26 cellular contexts compared by ENCODE assay signal in genomic region chr1:24795236-24795635, GRCh38. TPM values are rescaled to one million over a fixed set of nuclear protein-coding genes. Genes with fewer than 3 reads are reported as not detected.
DNase-seq lines count a peak whose midpoint lies in the region; ATAC-seq, FAIRE-seq and TF ChIP-seq lines count a peak whose summit lies in the region.
"Had no signal": no experiment of that assay in that cellular context is flagged by ENCODE, and none has a peak within 500 bp of the region (broad histone marks: within the 10 kb centered on the region; RNA-seq: fewer than 3 reads in every experiment).

No MANE protein-coding gene starts in this region.

- H3K9ac ChIP-seq in astrocyte (ENCODE audit: low read length), result no peak overlapping the region

- no peak overlapping the region for H2AFZ ChIP-seq in astrocyte (ENCODE audit: low read depth, low read length)

- TF ChIP-seq CTCF in cardiac muscle cell (IDR thresholded peaks at IDR 0.05; ENCODE audit: low read depth, low read length) (no peak), astrocyte (IDR thresholded peaks at IDR 0.05; ENCODE audit: insufficient read depth, low read depth, low read length) (no peak), tibial nerve (IDR thresholded peaks at IDR 0.05) (no peak)

- H3K4me1 ChIP-seq in cardiac muscle cell (ENCODE audit: low read depth) (peaks cover 24% of the 10 kb centered on the region), astrocyte (ENCODE audit: insufficient read depth, low read length) (peaks cover 23% of the 10 kb centered on the region), tibial nerve (peaks cover 0 to 73% (median 28%) of the 10 kb centered on the region in 4 donors)
- H3K4me1 ChIP-seq: thyroid gland had no signal

- no peak for FAIRE-seq in astrocyte (lab: Jason Lieb, UNC)

- H3K36me3 ChIP-seq in cardiac muscle cell, result peaks cover 8% of the 10 kb centered on the region
- H3K36me3 ChIP-seq in astrocyte (ENCODE audit: insufficient read depth, low read length), result peaks cover 9% of the 10 kb centered on the region
- H3K36me3 ChIP-seq in tibial nerve, result peaks cover 0 to 19% (median 0%) of the 10 kb centered on the region in 3 donors
- H3K36me3 ChIP-seq: thyroid gland had no signal

- H3K4me3 Mint-ChIP-seq in astrocyte (ENCODE audit: unreplicated experiment), result no peak overlapping the region
- H3K4me3 Mint-ChIP-seq in memory B cell, result no peak overlapping the region
- no peak overlapping the region for H3K4me3 Mint-ChIP-seq in effector memory CD8-positive, alpha-beta T cell
- H3K4me3 Mint-ChIP-seq: activated naive CD8-positive, alpha-beta T cell treated with anti-CD3 and anti-CD28 coated beads, Interleukin-2, amount 50 U/mL, for 24 hours had no signal

- intact Hi-C loops in left ventricle myocardium superior (cut with micrococcal nuclease), result no loop called here

- no peak for ATAC-seq in left ventricle myocardium superior
- ATAC-seq in memory B cell (ENCODE audit: low read depth), result no peak
- no peak for ATAC-seq in GM21515 (IDR thresholded peaks at IDR 0.05; ENCODE audit: unreplicated experiment)
- ATAC-seq in effector memory CD8-positive, alpha-beta T cell (replicated peaks), result no peak
- ATAC-seq: activated naive CD8-positive, alpha-beta T cell treated with anti-CD3 and anti-CD28 coated beads, Interleukin-2, amount 50 U/mL, for 24 hours; left colon had no signal

- H3K4me2 ChIP-seq in astrocyte (ENCODE audit: low read length), result no peak overlapping the region

- TF ChIP-seq POLR2A in tibial nerve (IDR thresholded peaks at IDR 0.05), result no peak

- DNase-seq in cardiac muscle cell (ENCODE audit: low read depth in 1 of 2, low spot score in 1 of 2) (peak in 1 of 2 donors; percentile 37), left ventricle myocardium superior (no peak), astrocyte (ENCODE audit: low read depth) (no peak), memory B cell (ENCODE audit: low spot score in 2 of 2) (no peak), tibial nerve (ENCODE audit: low spot score in 2 of 2) (no peak), occipital lobe (lab: John Stamatoyannopoulos, UW) (no peak)
- no peak for DNase-seq in effector memory CD8-positive, alpha-beta T cell
- DNase-seq: 8988T; activated CD8-positive, alpha-beta memory T cell treated with anti-CD3 and anti-CD28 coated beads for 24 hours; activated gamma-delta T cell; activated naive CD8-positive, alpha-beta T cell treated with anti-CD3 and anti-CD28 coated beads, Interleukin-2, amount 50 U/mL, for 24 hours; activated T-cell treated with anti-CD3 and anti-CD28 coated beads, Interleukin-2, amount 50 U/mL, for 1 hour; brain microvascular endothelial cell; head of caudate nucleus; Kasumi-1; left colon; naive B cell; NCI-H1694 treated with DMSO at 0.1 percent for 48 hours; NCI-H2171; nucleus accumbens; stimulated activated CD4-positive, alpha-beta T cell treated with anti-CD3 and anti-CD28 coated beads, Interleukin-12 subunit alpha, Interleukin-12 subunit beta, amount 100 ng/mL, for 4 hours; stimulated activated CD4-positive, alpha-beta T cell treated with anti-CD3 and anti-CD28 coated beads, Interleukin-4, amount 100 ng/mL, for 24 hours; stimulated activated naive CD4-positive, alpha-beta T cell; thyroid gland had no signal

- no peaks in the 10 kb centered on the region for H3K9me3 Mint-ChIP-seq in astrocyte (ENCODE audit: unreplicated experiment)
- no peaks in the 10 kb centered on the region for H3K9me3 Mint-ChIP-seq in memory B cell
- H3K9me3 Mint-ChIP-seq in effector memory CD8-positive, alpha-beta T cell, result no peaks in the 10 kb centered on the region

- peaks cover 28% of the 10 kb centered on the region for H3K4me1 Mint-ChIP-seq in astrocyte (ENCODE audit: low read depth, unreplicated experiment)
- H3K4me1 Mint-ChIP-seq in memory B cell, result peaks cover 17% of the 10 kb centered on the region
- H3K4me1 Mint-ChIP-seq in effector memory CD8-positive, alpha-beta T cell (ENCODE audit: low read depth in 2 of 2), result no peaks in the 10 kb centered on the region
- H3K4me1 Mint-ChIP-seq: activated naive CD8-positive, alpha-beta T cell treated with anti-CD3 and anti-CD28 coated beads, Interleukin-2, amount 50 U/mL, for 24 hours had no signal

- H4K20me1 ChIP-seq in astrocyte (ENCODE audit: insufficient read depth, low read length), result peaks cover 59% of the 10 kb centered on the region

- H3K27me3 ChIP-seq in cardiac muscle cell (no peaks in the 10 kb centered on the region), astrocyte (ENCODE audit: insufficient read depth, low read length) (no peaks in the 10 kb centered on the region), tibial nerve (no peaks in the 10 kb centered on the region)
- H3K27me3 ChIP-seq: brain microvascular endothelial cell, thyroid gland had no signal

- H3K27ac Mint-ChIP-seq in astrocyte (ENCODE audit: unreplicated experiment) (no peak overlapping the region), memory B cell (peak overlapping the region; percentile 39)
- no peak overlapping the region for H3K27ac Mint-ChIP-seq in effector memory CD8-positive, alpha-beta T cell
- H3K27ac Mint-ChIP-seq: activated naive CD8-positive, alpha-beta T cell treated with anti-CD3 and anti-CD28 coated beads, Interleukin-2, amount 50 U/mL, for 24 hours had no signal

- H3K27me3 Mint-ChIP-seq in astrocyte (ENCODE audit: low read depth, unreplicated experiment), result no peaks in the 10 kb centered on the region
- no peaks in the 10 kb centered on the region for H3K27me3 Mint-ChIP-seq in memory B cell
- H3K27me3 Mint-ChIP-seq in effector memory CD8-positive, alpha-beta T cell, result no peaks in the 10 kb centered on the region
- H3K27me3 Mint-ChIP-seq: activated naive CD8-positive, alpha-beta T cell treated with anti-CD3 and anti-CD28 coated beads, Interleukin-2, amount 50 U/mL, for 24 hours; naive B cell had no signal

- no peak for TF ChIP-seq EP300 in tibial nerve (IDR thresholded peaks at IDR 0.05)

- peaks cover 83% of the 10 kb centered on the region for H3K79me2 ChIP-seq in astrocyte (ENCODE audit: insufficient read depth, low read length)

- 92 to 93% methylated on average over 5 of the region's 5 CpGs for WGBS in tibial nerve, 2 donors

- H3K27ac ChIP-seq in cardiac muscle cell (peak overlapping the region; percentile 78), astrocyte (ENCODE audit: low read depth, low read length) (peak overlapping the region; percentile 78), tibial nerve (peak overlapping the region; percentile 72 to 88 (median 79))

- H3K36me3 Mint-ChIP-seq in astrocyte (ENCODE audit: low read depth, unreplicated experiment) (peaks cover 1% of the 10 kb centered on the region), memory B cell (peaks cover 14% of the 10 kb centered on the region)
- no peaks in the 10 kb centered on the region for H3K36me3 Mint-ChIP-seq in effector memory CD8-positive, alpha-beta T cell (ENCODE audit: insufficient read depth)

- H3K9me3 ChIP-seq in cardiac muscle cell (ENCODE audit: low read depth) (no peaks in the 10 kb centered on the region), astrocyte (ENCODE audit: insufficient read depth, low read depth, low read length) (no peaks in the 10 kb centered on the region), tibial nerve (no peaks in the 10 kb centered on the region)
- H3K9me3 ChIP-seq: thyroid gland had no signal

- no peak overlapping the region for H3K4me3 ChIP-seq in cardiac muscle cell
- H3K4me3 ChIP-seq in astrocyte (ENCODE audit: insufficient read depth, low read depth, low read length), result no peak overlapping the region
- H3K4me3 ChIP-seq in tibial nerve, result no peak overlapping the region
- H3K4me3 ChIP-seq: HAP-1, thyroid gland had no signal

RNA-seq across cellular contexts. Expression of gene CLIC4, which starts 50.0 kb away (rescaled TPM):
- total RNA-seq in cardiac muscle cell (174 and 361 TPM in 2 replicates), left ventricle myocardium superior (358 TPM), astrocyte (353 and 375 TPM in 2 replicates), tibial nerve (100 to 1,000 TPM; 399 to 688 (median 564) TPM), occipital lobe (96.7 TPM)
- polyA plus RNA-seq in cardiac muscle cell, result 136 and 221 TPM in 2 replicates
